Comparison of ENCODE assay signal across 18 cellular contexts in genomic region chr6:52649521-52649920, GRCh38. TPM values are rescaled to one million over a fixed set of nuclear protein-coding genes. Genes with fewer than 3 reads are reported as not detected.
DNase-seq lines count a peak whose midpoint lies in the region; ATAC-seq, FAIRE-seq and TF ChIP-seq lines count a peak whose summit lies in the region.
"Had no signal": no experiment of that assay in that cellular context is flagged by ENCODE, and none has a peak within 500 bp of the region (broad histone marks: within the 10 kb centered on the region; RNA-seq: fewer than 3 reads in every experiment).

No MANE protein-coding gene starts in this region.

- no peak overlapping the region for H3K18ac ChIP-seq in H1 (ENCODE audit: extremely low read depth, low read length)

- H3K9me2 ChIP-seq in SK-N-SH = no peaks in the 10 kb centered on the region

- no peak overlapping the region for H2AK5ac ChIP-seq in H1 (ENCODE audit: low read depth, low read length)

- FAIRE-seq in H1 (lab: Jason Lieb, UNC) = no peak

- no peak overlapping the region for H2BK120ac ChIP-seq in H1 (replicated peaks; ENCODE audit: low read depth, low read length)

- H3K14ac ChIP-seq in H1 (ENCODE audit: insufficient read length) = no peak overlapping the region

- H3K4me1 ChIP-seq in SK-N-SH (ENCODE audit: control insufficient read depth in 1 of 2, insufficient read depth in 2 of 2, low read depth in 1 of 2, low read length in 1 of 2) (peaks cover 3 to 11% of the 10 kb centered on the region in 2 experiments; a peak in 3 of 4 replicates), H1 (replicated peaks in 1 of 4; ENCODE audit: control insufficient read depth in 3 of 4, insufficient read depth in 4 of 4, low read length in 3 of 4) (peaks cover 0 to 3% (median 0%) of the 10 kb centered on the region in 4 experiments; a peak in 1 of 7 replicates), vagina (peaks cover 12% of the 10 kb centered on the region)
- H3K4me1 ChIP-seq: Peyer's patch had no signal

- POLR2A ChIA-PET in SK-N-SH (lab: Yijun Ruan, JAX) = no interaction called here
- POLR2A ChIA-PET in H1 (lab: Charles Lee; ENCODE audit: partially characterized antibody) = interaction anchor here (1.0 kb wide), 1 partner anchor 23 kb away, joined by 3 read pairs; no protein-coding TSS in a partner anchor

- H3K79me1 ChIP-seq in H1 (ENCODE audit: low read depth, low read length) = no peaks in the 10 kb centered on the region

- TF ChIP-seq EP300 in SK-N-SH (IDR thresholded peaks at IDR 0.05; ENCODE audit: borderline replicate concordance in 1 of 2, low read depth in 1 of 2, low read length in 1 of 2) (no peak), H1 (IDR thresholded peaks at IDR 0.05; ENCODE audit: borderline replicate concordance in 1 of 2, low read depth in 2 of 2, low read length in 2 of 2) (no peak)

- TF ChIP-seq POLR2A in H1 (IDR thresholded peaks at IDR 0.05; ENCODE audit: control extremely low read depth in 1 of 2, low read depth in 2 of 2, low read length in 2 of 2) = no peak
- no peak for TF ChIP-seq POLR2A in vagina (IDR thresholded peaks at IDR 0.05)

- H3K9me3 ChIP-seq in SK-N-SH (no peaks in the 10 kb centered on the region), H1 (ENCODE audit: insufficient read depth in 2 of 2, low read depth in 1 of 2, low read length in 1 of 2) (no peaks in the 10 kb centered on the region), vagina (no peaks in the 10 kb centered on the region)
- H3K9me3 ChIP-seq: Peyer's patch had no signal

- H3K9ac ChIP-seq in SK-N-SH (no peak overlapping the region), H1 (replicated peaks in 1 of 4; ENCODE audit: extremely low read depth in 1 of 4, low read depth in 3 of 4, low read length in 3 of 4) (no peak overlapping the region)

- H3K79me2 ChIP-seq in SK-N-SH (ENCODE audit: insufficient read depth) (no peaks in the 10 kb centered on the region), H1 (ENCODE audit: control insufficient read depth in 1 of 2, insufficient read depth in 2 of 2, low read length in 2 of 2) (no peaks in the 10 kb centered on the region)

- ATAC-seq in SK-N-SH treated with all-trans-retinoic acid at 6 μM for 48 hours (no peak), HG02884 (IDR thresholded peaks at IDR 0.05; ENCODE audit: unreplicated experiment) (no peak)
- ATAC-seq: HCT116 had no signal

- intact Hi-C loops in vagina (cut with DNase I) = no loop called here

- no peak overlapping the region for H2BK12ac ChIP-seq in H1 (ENCODE audit: low read depth, low read length)

- H4K8ac ChIP-seq in H1 (ENCODE audit: extremely low read depth, insufficient read depth, low read length) = no peak overlapping the region

- in situ Hi-C loops in brain microvascular endothelial cell (cut with HindIII; ENCODE audit: low pct_ligation_motif_present, low sequenced_read_pairs) = no loop called here

- H3K4me2 ChIP-seq in SK-N-SH (peak overlapping the region; percentile 8; the same call in 1 of the 2 replicates), H1 (ENCODE audit: insufficient read depth in 1 of 2, low read depth in 2 of 2, low read length in 2 of 2) (no peak overlapping the region)

- DNase-seq in SK-N-SH = no peak
- DNase-seq in H1 (ENCODE audit: low read depth in 1 of 2, low spot score in 2 of 2) = no peak
- peak; percentile 35 for DNase-seq in myocyte (ENCODE audit: low read depth)
- DNase-seq in brain microvascular endothelial cell = no peak
- DNase-seq in stimulated activated CD4-positive, alpha-beta T cell treated with anti-CD3 and anti-CD28 coated beads, Interleukin-2, amount 100 ng/mL, for 24 hours = no peak
- DNase-seq in vagina (ENCODE audit: extremely low spot score in 2 of 2) = no peak
- DNase-seq: 8988T, DMS53, KBM-7, NCI-H1092, NCI-H2107, NCI-H446, Peyer's patch, SIG-M5 had no signal

- TF ChIP-seq CTCF in SK-N-SH (IDR thresholded peaks at IDR 0.05) (no peak), H1 (IDR thresholded peaks at IDR 0.05; ENCODE audit: control extremely low read depth in 1 of 3, insufficient read depth in 1 of 3, low read depth in 1 of 3, low read length in 3 of 3) (no peak), brain microvascular endothelial cell (IDR thresholded peaks at IDR 0.05; ENCODE audit: low read depth, low read length, missing control alignments) (no peak), vagina (IDR thresholded peaks at IDR 0.05) (no peak)

- H3K56ac ChIP-seq in H1 (replicated peaks; ENCODE audit: insufficient read length, low read depth, low read length) = no peak overlapping the region

- TF ChIP-seq RAD21 in SK-N-SH (IDR thresholded peaks at IDR 0.05; ENCODE audit: low read length) = no peak
- TF ChIP-seq RAD21 in H1 (IDR thresholded peaks at IDR 0.05 in 1 of 2, conservative IDR thresholded peaks at IDR 0.05 in 1 of 2; ENCODE audit: low read depth in 2 of 2, low read length in 2 of 2) = no peak

- CTCF ChIA-PET in SK-N-SH (lab: Yijun Ruan, JAX) = interaction anchor here (0.9 to 9.3 kb wide), 3 partner anchors 9 to 51 kb away, joined by 3 to 75 read pairs (median 44); no protein-coding TSS in a partner anchor
- CTCF ChIA-PET in H1 (lab: Charles Lee; ENCODE audit: partially characterized antibody) = interaction anchor here (0.6 to 6.0 kb wide), 14 partner anchors 9 to 498 kb away, joined by 3 to 80 read pairs (median 5); no protein-coding TSS in a partner anchor

- H3K4me3 ChIP-seq in SK-N-SH (ENCODE audit: low read depth in 2 of 2, low read length in 1 of 2) (no peak overlapping the region), H1 (ENCODE audit: extremely low read depth in 1 of 4, insufficient read depth in 2 of 4, low read depth in 3 of 4, low read length in 4 of 4) (no peak overlapping the region), brain microvascular endothelial cell (ENCODE audit: low read depth, low read length) (no peak overlapping the region), vagina (no peak overlapping the region)
- H3K4me3 ChIP-seq: Peyer's patch had no signal

- H2BK20ac ChIP-seq in H1 (ENCODE audit: low read length) = no peak overlapping the region

- H2AFZ ChIP-seq in SK-N-SH (ENCODE audit: low read depth) = no peak overlapping the region; the same call in 1 of the 2 replicates
- H2AFZ ChIP-seq in H1 (ENCODE audit: low read length) = 0 out of 2 replicates have a peak overlapping the region, but pooled peaks have one; percentile 40

- no peaks in the 10 kb centered on the region for H3K36me3 ChIP-seq in SK-N-SH (replicated peaks in 1 of 2; ENCODE audit: control insufficient read depth in 1 of 2, insufficient read depth in 2 of 2, low read length in 1 of 2)
- H3K36me3 ChIP-seq in H1 (ENCODE audit: control insufficient read depth in 2 of 4, insufficient read depth in 4 of 4, low read length in 3 of 4) = no peaks in the 10 kb centered on the region
- H3K36me3 ChIP-seq in brain microvascular endothelial cell (replicated peaks) = no peaks in the 10 kb centered on the region
- no peaks in the 10 kb centered on the region for H3K36me3 ChIP-seq in vagina
- H3K36me3 ChIP-seq: Peyer's patch had no signal

- no peak overlapping the region for H3K4ac ChIP-seq in H1 (replicated peaks; ENCODE audit: insufficient read length, low read depth, low read length)

- H4K20me1 ChIP-seq in SK-N-SH (ENCODE audit: insufficient read depth) (no peaks in the 10 kb centered on the region), H1 (replicated peaks in 1 of 2; ENCODE audit: control insufficient read depth in 1 of 2, insufficient read depth in 2 of 2, low read length in 2 of 2) (no peaks in the 10 kb centered on the region)

- H4K91ac ChIP-seq in H1 (replicated peaks; ENCODE audit: insufficient read length, low read length) = no peak overlapping the region

- H3F3A ChIP-seq in SK-N-SH (replicated peaks; ENCODE audit: insufficient read depth) = peaks cover 15% of the 10 kb centered on the region

- WGBS in SK-N-SH (ENCODE audit: low lambda C conversion rate) = 7% methylated on average over 1 of the region's 1 CpG
- 88% methylated on average over 1 of the region's 1 CpG; no CpG with 5 or more reads in 1 of the 2 experiments for WGBS in H1 (ENCODE audit: extremely low coverage in 1 of 2, insufficient coverage in 1 of 2, insufficient read length in 1 of 2, insufficient replicate concordance in 2 of 2, low coverage in 1 of 2, low lambda C conversion rate in 2 of 2, missing lambda C conversion rate in 1 of 2), 2 experiments

- no peak overlapping the region for H3K23ac ChIP-seq in H1 (ENCODE audit: insufficient read length)

- no peaks in the 10 kb centered on the region for H3K23me2 ChIP-seq in H1 (ENCODE audit: low read depth, low read length)

- H3K27me3 ChIP-seq in SK-N-SH (ENCODE audit: insufficient read depth) (no peaks in the 10 kb centered on the region), H1 (replicated peaks in 1 of 4; ENCODE audit: control insufficient read depth in 3 of 4, extremely low read depth in 1 of 4, insufficient read depth in 3 of 4, low read length in 3 of 4) (no peaks in the 10 kb centered on the region), brain microvascular endothelial cell (replicated peaks) (no peaks in the 10 kb centered on the region), vagina (no peaks in the 10 kb centered on the region)
- H3K27me3 ChIP-seq: Peyer's patch had no signal

- no peak overlapping the region for H2BK5ac ChIP-seq in H1 (ENCODE audit: low read depth, low read length)

- H3K27ac ChIP-seq in SK-N-SH (ENCODE audit: low read depth in 2 of 2, low read length in 1 of 2) (peak overlapping the region in 1 of 2 experiments; percentile 48; a peak in 2 of 4 replicates), H1 (ENCODE audit: low read depth, low read length) (no peak overlapping the region), brain microvascular endothelial cell (no peak overlapping the region), vagina (no peak overlapping the region)
- H3K27ac ChIP-seq: HL-60, Peyer's patch had no signal

- no peak overlapping the region for H4K5ac ChIP-seq in H1 (ENCODE audit: insufficient read length, low read depth, low read length)

- H2BK15ac ChIP-seq in H1 (ENCODE audit: low read length) = no peak overlapping the region

TF ChIP-seq in H1, 55 proteins besides CTCF, POLR2A, EP300 and RAD21 (continues in another document):
- no peak for TF ChIP-seq MAFK (IDR thresholded peaks at IDR 0.05; ENCODE audit: low read depth, low read length)
- no peak for TF ChIP-seq NANOG (IDR thresholded peaks at IDR 0.05; ENCODE audit: insufficient read depth, low read depth, low read length, poor library complexity, severe bottlenecking)

RNA-seq across cellular contexts. Expression of gene TMEM14A, which starts 21.4 kb away (rescaled TPM):
- polyA plus RNA-seq in SK-N-SH (2012; rRNA removed) = 42.4 and 48.7 TPM in 2 replicates
- 60.0 and 68.7 TPM in 2 replicates for polyA plus RNA-seq in SK-N-SH (2012; cell fraction: cytosol; rRNA removed)
- 5.1 and 18.3 TPM in 2 replicates for polyA plus RNA-seq in SK-N-SH (2012; cell fraction: nucleus; rRNA removed)
- total RNA-seq in H1 (2021; fragmentation: NEBNext Ultra II Directional; extraction: Animal tissue kit (Norgen Biotek cat#: 25700)) = 11.2 and 12.5 TPM in 2 replicates
- 8.9 and 11.1 TPM in 2 replicates for polyA plus RNA-seq in H1 (2011; rRNA removed)
- polyA plus RNA-seq in H1 (2011; cell fraction: cytosol; rRNA removed) = 13.4 TPM
- polyA plus RNA-seq in H1 (2011; cell fraction: nucleus; rRNA removed) = 1.9 TPM
- polyA plus RNA-seq in H1 (2012, experiment 1 of 2) = 7.7 to 9.8 TPM (median 9.0 TPM) in 4 replicates
- 11.8 TPM for polyA plus RNA-seq in H1 (2012, experiment 2 of 2)
- polyA plus RNA-seq in H1 (2013, experiment 1 of 2) = 8.2 TPM
- 7.3 TPM for polyA plus RNA-seq in H1 (2013, experiment 2 of 2)
- 1.3 and 1.8 TPM in 2 replicates for polyA minus RNA-seq in H1 (2011; rRNA and poly(A)+ RNA removed)
- 2.0 TPM for polyA minus RNA-seq in H1 (2011; cell fraction: cytosol; rRNA and poly(A)+ RNA removed)
- 3.6 TPM for polyA minus RNA-seq in H1 (2011; cell fraction: nucleus; rRNA and poly(A)+ RNA removed)
- total RNA-seq in myocyte = 12.9 and 14.4 TPM in 2 replicates
- polyA plus RNA-seq in myocyte (2012) = 30.0 TPM
- total RNA-seq in vagina = 16.9 TPM
